Comparison of ENCODE assay signal across 18 cellular contexts in the genomic region with DNA sequence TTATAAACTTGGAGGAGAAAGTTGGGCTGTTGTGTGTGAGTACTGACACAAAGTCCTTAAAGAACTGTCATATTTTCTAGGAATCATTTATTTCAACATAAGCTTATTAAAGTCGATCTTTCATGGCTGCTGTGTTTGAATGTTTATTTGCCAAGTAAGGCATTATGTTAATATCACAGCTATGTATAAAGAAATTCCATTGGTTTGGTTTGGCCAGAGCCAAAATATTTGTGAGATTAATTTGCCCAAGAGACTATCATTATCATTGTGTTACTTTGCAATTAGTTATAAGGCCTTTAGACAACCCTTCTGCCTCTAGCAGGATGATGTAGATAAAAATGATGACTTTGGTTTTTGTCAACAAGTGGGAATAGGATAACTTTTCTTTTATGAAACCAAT.
DNase-seq lines count a peak whose midpoint lies in the region; ATAC-seq and TF ChIP-seq lines count a peak whose summit lies in the region.
"Had no signal": no experiment of that assay in that cellular context is flagged by ENCODE, and none has a peak within 500 bp of the region (broad histone marks: within the 10 kb centered on the region; RNA-seq: fewer than 3 reads in every experiment).

No MANE protein-coding gene starts in this region.

- TF ChIP-seq POLR2A in esophagus muscularis mucosa (IDR thresholded peaks at IDR 0.05; ENCODE audit: low read depth) = no peak
- no peak for TF ChIP-seq POLR2A in stomach (IDR thresholded peaks at IDR 0.05)

- H3K27ac ChIP-seq in esophagus muscularis mucosa (replicated peaks in 1 of 4) (peak overlapping the region; percentile 57 to 72 (median 59)), stomach (peak overlapping the region in 1 of 5 donors; percentile 46)
- H3K27ac ChIP-seq: dorsolateral prefrontal cortex had no signal

- H3K4me3 ChIP-seq in esophagus muscularis mucosa = no peak overlapping the region
- no peak overlapping the region for H3K4me3 ChIP-seq in stomach
- H3K4me3 ChIP-seq: dorsolateral prefrontal cortex had no signal

- intact Hi-C loops in esophagus muscularis mucosa (cut with DNase I) (no loop called here), stomach (cut with DNase I; ENCODE audit: low total_unique reads) (no loop called here)

- 29% methylated on average over 1 of the region's 1 CpG for WGBS in esophagus muscularis mucosa
- 24 to 46% (median 41%) methylated on average over 1 of the region's 1 CpG for WGBS in stomach, 5 donors

- ATAC-seq in omental fat pad (ENCODE audit: low FRiP score) = peak; percentile 17
- ATAC-seq in GM18867 (IDR thresholded peaks at IDR 0.05; ENCODE audit: unreplicated experiment) = no peak
- ATAC-seq: Panc1 had no signal

- H3K36me3 ChIP-seq in esophagus muscularis mucosa (no peaks in the 10 kb centered on the region), stomach (no peaks in the 10 kb centered on the region)

- H3K9me3 ChIP-seq in esophagus muscularis mucosa = no peaks in the 10 kb centered on the region
- no peaks in the 10 kb centered on the region for H3K9me3 ChIP-seq in stomach

- H3K27me3 ChIP-seq in esophagus muscularis mucosa (no peaks in the 10 kb centered on the region), stomach (no peaks in the 10 kb centered on the region)
- H3K27me3 ChIP-seq: dorsolateral prefrontal cortex had no signal

- TF ChIP-seq CTCF in esophagus muscularis mucosa (IDR thresholded peaks at IDR 0.05) (no peak), omental fat pad (IDR thresholded peaks at IDR 0.05) (no peak), stomach (IDR thresholded peaks at IDR 0.05) (no peak)

- DNase-seq in AG20443 (ENCODE audit: low spot score) (peak; percentile 11), NCI-H226 (peak; percentile 63), esophagus muscularis mucosa (ENCODE audit: extremely low spot score) (no peak), omental fat pad (ENCODE audit: low spot score) (no peak), stomach (no peak), RKO (ENCODE audit: low spot score) (no peak), NCI-H748 (lab: John Stamatoyannopoulos, UW; ENCODE audit: unreplicated experiment) (no peak)
- DNase-seq: activated CD4-positive, alpha-beta T cell treated with anti-CD3 and anti-CD28 coated beads, Interleukin-2, amount 50 U/mL, for 48 hours; activated naive CD4-positive, alpha-beta T cell treated with anti-CD3 and anti-CD28 coated beads, Interleukin-2, amount 50 U/mL, for 16 hours; activated T-cell treated with anti-CD3 and anti-CD28 coated beads, Interleukin-2, amount 50 U/mL, for 1 hour; dorsolateral prefrontal cortex; erythroblast; kidney; NCI-H1930; stimulated activated CD4-positive, alpha-beta T cell treated with anti-CD3 and anti-CD28 coated beads, Interleukin-2, amount 100 ng/mL, for 48 hours; substantia nigra had no signal

- peaks cover 22 to 60% (median 56%) of the 10 kb centered on the region in 4 donors for H3K4me1 ChIP-seq in esophagus muscularis mucosa
- H3K4me1 ChIP-seq in stomach = peaks cover 13 to 51% (median 31%) of the 10 kb centered on the region in 4 donors

- TF ChIP-seq EP300 in esophagus muscularis mucosa (IDR thresholded peaks at IDR 0.05) (no peak), stomach (IDR thresholded peaks at IDR 0.05) (no peak)

Comparison
In these comparisons a context has a peak if more than half of its experiments do, and no peak if none do; other contexts are left out.
1. DNase-seq: peak in AG20443 (single experiment) and NCI-H226 (single experiment); none in esophagus muscularis mucosa (single experiment), omental fat pad (single experiment), stomach (single experiment), RKO (single experiment) and NCI-H748 (single experiment).